In the genomic region with DNA sequence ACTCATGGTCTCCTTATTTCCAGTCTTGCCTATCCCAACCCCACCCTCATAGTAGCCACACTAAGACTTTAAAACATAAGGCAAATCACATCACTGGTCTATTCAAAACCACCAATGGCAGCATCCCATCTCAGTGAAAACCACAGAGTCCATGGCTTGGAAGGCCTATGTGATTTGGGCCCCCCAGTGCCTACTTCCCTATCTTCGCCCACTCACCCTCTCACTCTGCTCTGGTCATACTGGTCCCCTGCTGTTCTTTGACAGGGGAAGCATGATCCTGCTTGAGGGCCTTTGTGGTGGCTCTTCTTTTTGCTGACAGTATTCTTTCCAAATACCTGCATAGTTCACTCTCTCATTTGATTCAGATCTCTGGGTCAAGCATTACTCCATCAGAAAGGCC, we compare ENCODE assay signal across 28 cellular contexts. TPM values are rescaled to one million over a fixed set of nuclear protein-coding genes. Genes with fewer than 3 reads are reported as not detected.
DNase-seq lines count a peak whose midpoint lies in the region; ATAC-seq, FAIRE-seq and TF ChIP-seq lines count a peak whose summit lies in the region.
"Had no signal": no experiment of that assay in that cellular context is flagged by ENCODE, and none has a peak within 500 bp of the region (broad histone marks: within the 10 kb centered on the region; RNA-seq: fewer than 3 reads in every experiment).

No MANE protein-coding gene starts in this region.

- RAD21 ChIA-PET in GM12878 (lab: Charles Lee; ENCODE audit: unreplicated experiment), result no interaction called here

- no peaks in the 10 kb centered on the region; the same call in 1 of the 3 replicates for H3K9me3 ChIP-seq in GM12878 (replicated peaks; ENCODE audit: control insufficient read depth, insufficient read depth, low read length)
- H3K9me3 ChIP-seq: MG63, SJSA1 had no signal

- TF ChIP-seq POLR2A in GM12878 (IDR thresholded peaks at IDR 0.05; ENCODE audit: low read depth, low read length) (no peak), H54 (IDR thresholded peaks at IDR 0.05; ENCODE audit: low read depth, low read length) (no peak)

- in situ Hi-C loops in GM12878 (cut with MboI), result no loop called here

- intact Hi-C loops in GM12878 (cut with micrococcal nuclease; ENCODE audit: unreplicated experiment), result no loop called here

- 89% methylated on average over 1 of the region's 1 CpG for WGBS in GM12878 (ENCODE audit: insufficient coverage, insufficient replicate concordance, low lambda C conversion rate, missing lambda C conversion rate)

- no peak for ATAC-seq in GM12878
- ATAC-seq: PC-3 had no signal

- no peak overlapping the region for H3K9ac ChIP-seq in GM12878 (ENCODE audit: control insufficient read depth, insufficient read depth, low read length)
- H3K9ac ChIP-seq: BLaER1 had no signal

- POLR2A ChIA-PET in GM12878 (lab: Charles Lee), result no interaction called here

- TF ChIP-seq RAD21 in GM12878 (IDR thresholded peaks at IDR 0.05; ENCODE audit: insufficient read depth, low read depth, low read length), result no peak

- CTCF ChIA-PET in GM12878 (lab: Yijun Ruan, JAX), result interaction anchor here (0.8 to 3.3 kb wide), 8 partner anchors 10 to 672 kb away, joined by 3 to 20 read pairs (median 4); no protein-coding TSS in a partner anchor

- BruUV-seq in GM12878 (replicated peaks; lab: Mats Ljungman, UMichigan), result no TSS peak

- H3K4me3 ChIP-seq in GM12878, result no peak overlapping the region
- H3K4me3 ChIP-seq: BLaER1, MG63, SJSA1 had no signal

- H3K27ac ChIP-seq in GM12878 (ENCODE audit: control insufficient read depth, insufficient read depth), result no peak overlapping the region
- H3K27ac ChIP-seq: BLaER1, SJSA1 had no signal

- SMC1A ChIA-PET in GM12878 (lab: Charles Lee; ENCODE audit: uncharacterized antibody, unreplicated experiment), result interaction anchor here (1.3 to 1.8 kb wide), 2 partner anchors 9 to 125 kb away, joined by 3 to 6 read pairs; no protein-coding TSS in a partner anchor

- no peak for FAIRE-seq in GM12878 (lab: Jason Lieb, UNC)
- no peak for FAIRE-seq in H54 (lab: Jason Lieb, UNC)
- FAIRE-seq: GM12891 had no signal

- peaks cover 42% of the 10 kb centered on the region for H3K79me2 ChIP-seq in GM12878 (ENCODE audit: control insufficient read depth, insufficient read depth, low read length)

- peak overlapping the region; percentile 38; the same call in 1 of the 2 replicates for H3K4me2 ChIP-seq in GM12878 (ENCODE audit: control insufficient read depth, insufficient read depth)
- H3K4me2 ChIP-seq: BLaER1 had no signal

- H3K27me3 ChIP-seq in GM12878 (replicated peaks in 1 of 2; ENCODE audit: control insufficient read depth in 2 of 2, insufficient read depth in 2 of 2, low read length in 1 of 2), result no peaks in the 10 kb centered on the region
- H3K27me3 ChIP-seq: BLaER1, MG63, SJSA1 had no signal

- H2AFZ ChIP-seq in GM12878 (ENCODE audit: control insufficient read depth, low read depth, low read length), result no peak overlapping the region

- no peaks in the 10 kb centered on the region for H4K20me1 ChIP-seq in GM12878 (ENCODE audit: control insufficient read depth, insufficient read depth)

- TF ChIP-seq EP300 in GM12878 (IDR thresholded peaks at IDR 0.05; ENCODE audit: borderline replicate concordance in 1 of 2, control insufficient read depth in 1 of 2, low read depth in 2 of 2, low read length in 2 of 2), result no peak

- TF ChIP-seq CTCF in GM12878 (IDR thresholded peaks at IDR 0.05 in 2 of 3, conservative IDR thresholded peaks at IDR 0.05 in 1 of 3; ENCODE audit: control insufficient read depth in 2 of 3, extremely low read depth in 1 of 3, insufficient read depth in 1 of 3, low read depth in 3 of 3, low read length in 3 of 3), result no peak

- 0 out of 2 replicates have a peak, but pooled peaks cover 4% of the 10 kb centered on the region for H3K4me1 ChIP-seq in GM12878 (ENCODE audit: control insufficient read depth, insufficient read depth, low read length)

- peak; percentile 9 for DNase-seq in SIG-M5 treated with dmso at 0.1 percent for 504 hours (lab: John Stamatoyannopoulos, UW; ENCODE audit: unreplicated experiment)
- DNase-seq in SIG-M5 (lab: John Stamatoyannopoulos, UW), result no peak
- DNase-seq in MV-4-11 (lab: John Stamatoyannopoulos, UW), result peak; percentile 63
- DNase-seq in GM12878 (ENCODE audit: low read depth, low spot score), result no peak
- no peak for DNase-seq in activated effector memory CD4-positive, alpha-beta T cell treated with anti-CD3 and anti-CD28 coated beads, Interleukin-2, amount 50 U/mL, for 16 hours
- DNase-seq in GM19238 (ENCODE audit: insufficient read length, low spot score), result no peak
- no peak for DNase-seq in NCI-H526 treated with DMSO at 0.1 percent for 48 hours (lab: John Stamatoyannopoulos, UW)
- no peak for DNase-seq in H54 (ENCODE audit: insufficient read length, low spot score)
- DNase-seq: 8988T; ACHN; Caco-2; CD4-positive, alpha-beta memory T cell; EL; GDM1; GOT3; HCEC 1CT; KBM-7; MG63; NCI-H1105; NCI-H1436 treated with DMSO at 0.1 percent for 48 hours; NCI-H187 treated with DMSO at 0.1 percent for 48 hours; NCI-H524; NCI-H774; PC-3; T-helper 1 cell had no signal

- peaks cover 0 to 15% of the 10 kb centered on the region in 2 experiments; a peak in 2 of 4 replicates for H3K36me3 ChIP-seq in GM12878 (ENCODE audit: control insufficient read depth in 2 of 2, insufficient read depth in 2 of 2, low read length in 1 of 2)

TF ChIP-seq in GM12878, 131 proteins besides CTCF, POLR2A, EP300 and RAD21 (continues in another document):
- no peak for TF ChIP-seq IKZF1 (conservative IDR thresholded peaks at IDR 0.05)
- TF ChIP-seq, protein P1, sequence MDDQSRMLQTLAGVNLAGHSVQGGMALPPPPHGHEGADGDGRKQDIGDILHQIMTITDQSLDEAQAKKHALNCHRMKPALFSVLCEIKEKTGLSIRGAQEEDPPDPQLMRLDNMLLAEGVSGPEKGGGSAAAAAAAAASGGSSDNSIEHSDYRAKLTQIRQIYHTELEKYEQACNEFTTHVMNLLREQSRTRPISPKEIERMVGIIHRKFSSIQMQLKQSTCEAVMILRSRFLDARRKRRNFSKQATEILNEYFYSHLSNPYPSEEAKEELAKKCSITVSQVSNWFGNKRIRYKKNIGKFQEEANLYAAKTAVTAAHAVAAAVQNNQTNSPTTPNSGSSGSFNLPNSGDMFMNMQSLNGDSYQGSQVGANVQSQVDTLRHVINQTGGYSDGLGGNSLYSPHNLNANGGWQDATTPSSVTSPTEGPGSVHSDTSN (IDR thresholded peaks at IDR 0.05; ENCODE audit: insufficient replicate concordance, low read depth, low read length), result no peak

RNA-seq across cellular contexts. Expression of a gene that starts 3.3 kb away (rescaled TPM):
- total RNA-seq in GM12878 (2013; cell fraction: nucleolus; rRNA removed), result 23.3 and 27.0 TPM in 2 replicates
- total RNA-seq in GM12878 (2014; rRNA removed) (89.2 and 104 TPM in 2 replicates), GM12878 (2014; rRNA removed; fragmentation: Illumina TruSeq; extraction: Trizol) (98.1 and 105 TPM in 2 replicates), GM12878 (2021) (150 and 160 TPM in 2 replicates)
- 56.6 TPM for polyA plus RNA-seq in GM12878 (2011; ENCODE audit: low read depth)
- polyA plus RNA-seq in GM12878 (2011; rRNA removed) (93.9 and 172 TPM in 2 replicates), GM12878 (2014; fragmentation: Illumina TruSeq; extraction: Trizol) (108 and 124 TPM in 2 replicates), GM12878 (2014; fragmentation: Nextera tagmentation; extraction: Ambion mirVana) (100 to 1,000 TPM; 479 to 565 TPM), GM12878 (2014; rRNA removed) (101 and 103 TPM in 2 replicates), GM12878 (2016; fragmentation: Nextera tagmentation; extraction: Ambion mirVana) (100 to 1,000 TPM; 486 to 493 TPM)
- polyA plus RNA-seq in GM12878 (2011; cell fraction: cytosol; rRNA removed), result 43.4 and 48.7 TPM in 2 replicates
- polyA plus RNA-seq in GM12878 (2011; cell fraction: nucleus; rRNA removed), result 22.4 and 46.6 TPM in 2 replicates
- 68.8 and 94.4 TPM in 2 replicates for polyA plus RNA-seq in GM12878 (2012)
- polyA minus RNA-seq in GM12878 (2011; rRNA and poly(A)+ RNA removed), result 13.6 and 15.9 TPM in 2 replicates
- 9.5 and 14.2 TPM in 2 replicates for polyA minus RNA-seq in GM12878 (2011; cell fraction: cytosol; rRNA and poly(A)+ RNA removed)
- 8.7 and 11.8 TPM in 2 replicates for polyA minus RNA-seq in GM12878 (2011; cell fraction: nucleus; rRNA and poly(A)+ RNA removed)

RNA-seq across cellular contexts. Expression of a gene that starts 35.1 kb away (rescaled TPM):
- total RNA-seq in GM12878 (2013; cell fraction: nucleolus; rRNA removed), result 109 and 110 TPM in 2 replicates
- total RNA-seq in GM12878 (2014; rRNA removed), result 61.2 and 68.1 TPM in 2 replicates
- total RNA-seq in GM12878 (2014; rRNA removed; fragmentation: Illumina TruSeq; extraction: Trizol), result 88.3 and 90.2 TPM in 2 replicates
- 60.2 and 63.1 TPM in 2 replicates for total RNA-seq in GM12878 (2021)
- 19.6 TPM for polyA plus RNA-seq in GM12878 (2011; ENCODE audit: low read depth)
- polyA plus RNA-seq in GM12878 (2011; rRNA removed), result 51.8 and 86.2 TPM in 2 replicates
- 22.8 and 49.6 TPM in 2 replicates for polyA plus RNA-seq in GM12878 (2011; cell fraction: cytosol; rRNA removed)
- 20.1 and 44.3 TPM in 2 replicates for polyA plus RNA-seq in GM12878 (2011; cell fraction: nucleus; rRNA removed)
- 40.0 and 41.6 TPM in 2 replicates for polyA plus RNA-seq in GM12878 (2012)
- polyA plus RNA-seq in GM12878 (2014; fragmentation: Illumina TruSeq; extraction: Trizol), result 82.4 and 103 TPM in 2 replicates
- polyA plus RNA-seq in GM12878 (2014; fragmentation: Nextera tagmentation; extraction: Ambion mirVana), result 10 to 100 TPM; 29.9 to 58.5 TPM
- polyA plus RNA-seq in GM12878 (2014; rRNA removed), result 64.5 and 74.2 TPM in 2 replicates
- 100 to 1,000 TPM; 113 to 122 TPM for polyA plus RNA-seq in GM12878 (2016; fragmentation: Nextera tagmentation; extraction: Ambion mirVana)
- polyA minus RNA-seq in GM12878 (2011; rRNA and poly(A)+ RNA removed), result 11.2 and 23.2 TPM in 2 replicates
- 18.8 and 22.9 TPM in 2 replicates for polyA minus RNA-seq in GM12878 (2011; cell fraction: cytosol; rRNA and poly(A)+ RNA removed)
- polyA minus RNA-seq in GM12878 (2011; cell fraction: nucleus; rRNA and poly(A)+ RNA removed), result 16.2 and 27.7 TPM in 2 replicates

RNA-seq across cellular contexts. Expression of a gene that starts 42.5 kb away (rescaled TPM):
- not detected in 2 replicates for total RNA-seq in GM12878 (2013; cell fraction: nucleolus; rRNA removed)
- 0.05 and 0.34 TPM in 2 replicates for total RNA-seq in GM12878 (2014; rRNA removed)
- total RNA-seq in GM12878 (2014; rRNA removed; fragmentation: Illumina TruSeq; extraction: Trizol), result 0.04 and 0.23 TPM in 2 replicates
- total RNA-seq in GM12878 (2021), result 0.11 and 0.31 TPM in 2 replicates
- polyA plus RNA-seq in GM12878 (2011; ENCODE audit: low read depth), result not detected
- 0.53 and 0.55 TPM in 2 replicates for polyA plus RNA-seq in GM12878 (2011; rRNA removed)
- 0.28 and 0.51 TPM in 2 replicates for polyA plus RNA-seq in GM12878 (2011; cell fraction: cytosol; rRNA removed)
- polyA plus RNA-seq in GM12878 (2011; cell fraction: nucleus; rRNA removed), result 0.15 and 0.27 TPM in 2 replicates
- 0.08 and 0.21 TPM in 2 replicates for polyA plus RNA-seq in GM12878 (2012)
- 0.12 TPM in 1 of 2 replicates, not detected in the other for polyA plus RNA-seq in GM12878 (2014; fragmentation: Illumina TruSeq; extraction: Trizol)
- polyA plus RNA-seq in GM12878 (2014; fragmentation: Nextera tagmentation; extraction: Ambion mirVana), result under 1 TPM in 1 of 2 experiments, not detected in 1; 0.38 TPM
- polyA plus RNA-seq in GM12878 (2014; rRNA removed), result 0.03 and 0.05 TPM in 2 replicates
- polyA plus RNA-seq in GM12878 (2016; fragmentation: Nextera tagmentation; extraction: Ambion mirVana), result under 1 TPM in 1 of 2 experiments, not detected in 1; 0.20 TPM
- 0.36 and 0.73 TPM in 2 replicates for polyA minus RNA-seq in GM12878 (2011; rRNA and poly(A)+ RNA removed)
- not detected in 2 replicates for polyA minus RNA-seq in GM12878 (2011; cell fraction: cytosol; rRNA and poly(A)+ RNA removed)
- 0.48 and 0.60 TPM in 2 replicates for polyA minus RNA-seq in GM12878 (2011; cell fraction: nucleus; rRNA and poly(A)+ RNA removed)
- total RNA-seq: CD4-positive, alpha-beta memory T cell; SJSA1 had no signal
- polyA plus RNA-seq: CD4-positive, alpha-beta memory T cell had no signal

Comparison
In these comparisons a context has a peak if more than half of its experiments do, and no peak if none do; other contexts are left out.
1. DNase-seq: peak in SIG-M5 treated with dmso at 0.1 percent for 504 hours (single experiment) and MV-4-11 (single experiment); none in SIG-M5 (single experiment), GM12878 (single experiment), activated effector memory CD4-positive, alpha-beta T cell treated with anti-CD3 and anti-CD28 coated beads, Interleukin-2, amount 50 U/mL, for 16 hours (single experiment), GM19238 (single experiment), NCI-H526 treated with DMSO at 0.1 percent for 48 hours (single experiment) and H54 (single experiment).